In the genomic region with DNA sequence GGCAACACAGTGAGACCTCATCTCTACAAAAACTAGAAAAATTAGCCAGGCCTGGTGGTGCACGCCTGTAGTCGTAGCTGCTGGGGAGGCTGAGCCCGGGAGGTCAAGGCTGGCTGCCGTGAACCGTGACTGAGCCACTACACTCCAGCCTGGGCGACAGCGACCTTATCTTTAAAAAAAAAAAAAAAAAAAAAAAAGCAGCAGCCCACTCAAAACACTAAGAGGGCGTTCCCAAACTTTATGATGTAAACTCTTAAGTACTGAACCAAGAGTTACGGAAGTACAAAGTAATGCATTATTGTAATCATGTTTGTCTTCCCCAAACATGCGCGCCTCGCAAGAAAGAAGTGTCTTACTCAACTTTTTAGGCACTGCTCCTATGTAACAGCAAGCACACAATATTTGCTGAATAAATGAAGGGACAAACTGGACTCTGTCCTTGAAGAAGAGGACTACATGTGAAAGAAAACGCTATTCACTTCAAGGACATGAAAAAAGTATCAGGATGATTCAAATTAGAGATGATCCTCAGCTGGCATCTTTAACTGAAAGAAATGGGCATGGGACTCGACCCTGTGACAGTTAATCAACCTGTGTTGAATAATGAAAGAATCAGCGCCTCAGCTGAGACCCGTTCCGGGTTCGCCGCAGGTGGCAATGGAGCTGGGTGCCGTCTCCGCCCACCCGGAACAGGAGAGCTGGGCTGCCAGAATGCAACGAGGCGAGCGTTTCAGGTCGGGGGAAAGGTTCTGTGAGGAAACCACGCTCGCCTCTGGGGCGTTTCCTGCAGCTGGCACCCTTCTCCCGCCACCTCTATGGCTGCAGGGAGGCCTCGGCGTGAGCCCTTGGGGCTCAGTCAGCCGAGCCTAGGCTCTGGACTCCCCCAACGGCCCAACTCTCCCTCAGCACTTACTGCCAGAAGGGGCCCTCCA, we compare ENCODE assay signal across 1 cellular context.
TF ChIP-seq lines count a peak whose summit lies in the region.

No MANE protein-coding gene starts in this region.

TF ChIP-seq in H1, 55 proteins besides CTCF, POLR2A, EP300 and RAD21 (continued from another document):
- TF ChIP-seq, protein P1, sequence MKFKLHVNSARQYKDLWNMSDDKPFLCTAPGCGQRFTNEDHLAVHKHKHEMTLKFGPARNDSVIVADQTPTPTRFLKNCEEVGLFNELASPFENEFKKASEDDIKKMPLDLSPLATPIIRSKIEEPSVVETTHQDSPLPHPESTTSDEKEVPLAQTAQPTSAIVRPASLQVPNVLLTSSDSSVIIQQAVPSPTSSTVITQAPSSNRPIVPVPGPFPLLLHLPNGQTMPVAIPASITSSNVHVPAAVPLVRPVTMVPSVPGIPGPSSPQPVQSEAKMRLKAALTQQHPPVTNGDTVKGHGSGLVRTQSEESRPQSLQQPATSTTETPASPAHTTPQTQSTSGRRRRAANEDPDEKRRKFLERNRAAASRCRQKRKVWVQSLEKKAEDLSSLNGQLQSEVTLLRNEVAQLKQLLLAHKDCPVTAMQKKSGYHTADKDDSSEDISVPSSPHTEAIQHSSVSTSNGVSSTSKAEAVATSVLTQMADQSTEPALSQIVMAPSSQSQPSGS (IDR thresholded peaks at IDR 0.05; ENCODE audit: low read length), result no peak
- no peak for TF ChIP-seq KDM5A (IDR thresholded peaks at IDR 0.05; ENCODE audit: low read length)
- no peak for TF ChIP-seq CTBP2 (IDR thresholded peaks at IDR 0.05; ENCODE audit: borderline replicate concordance, insufficient read depth, insufficient read length, low read length)
- TF ChIP-seq BACH1 (IDR thresholded peaks at IDR 0.05; ENCODE audit: low read length), result no peak
